12 cellular contexts compared by ENCODE assay signal in genomic region chr4:25937801-25938200, GRCh38. TPM values are rescaled to one million over a fixed set of nuclear protein-coding genes. Genes with fewer than 3 reads are reported as not detected.
DNase-seq lines count a peak whose midpoint lies in the region; ATAC-seq, FAIRE-seq and TF ChIP-seq lines count a peak whose summit lies in the region.
"Had no signal": no experiment of that assay in that cellular context is flagged by ENCODE, and none has a peak within 500 bp of the region (broad histone marks: within the 10 kb centered on the region; RNA-seq: fewer than 3 reads in every experiment).

No MANE protein-coding gene starts in this region.

- no peaks in the 10 kb centered on the region for H4K20me1 ChIP-seq in astrocyte (ENCODE audit: insufficient read depth, low read length)

- CTCF ChIA-PET in WTC11 (lab: Charles Lee) = no interaction called here

- intact Hi-C loops in aorta (cut with DNase I) = no loop called here

- no peaks in the 10 kb centered on the region for H3K9me3 Mint-ChIP-seq in HFFc6
- H3K9me3 Mint-ChIP-seq in astrocyte (ENCODE audit: unreplicated experiment) = peaks cover 6% of the 10 kb centered on the region
- H3K9me3 Mint-ChIP-seq in WTC11 = peaks cover 18% of the 10 kb centered on the region

- H2AFZ ChIP-seq in astrocyte (ENCODE audit: low read depth, low read length) = no peak overlapping the region

- TF ChIP-seq CTCF in HFFc6 (IDR thresholded peaks at IDR 0.05) = no peak
- no peak for TF ChIP-seq CTCF in astrocyte (IDR thresholded peaks at IDR 0.05; ENCODE audit: insufficient read depth, low read depth, low read length)
- no peak for TF ChIP-seq CTCF in WTC11 (IDR thresholded peaks at IDR 0.05)

- no peak for FAIRE-seq in astrocyte (lab: Jason Lieb, UNC)

- H3K4me3 ChIP-seq in astrocyte (ENCODE audit: insufficient read depth, low read depth, low read length) (no peak overlapping the region), aorta (ENCODE audit: low read length in 2 of 2) (no peak overlapping the region)
- H3K4me3 ChIP-seq: right lobe of liver had no signal

- peaks cover 4% of the 10 kb centered on the region for H3K4me1 ChIP-seq in astrocyte (ENCODE audit: insufficient read depth, low read length)
- H3K4me1 ChIP-seq in aorta (ENCODE audit: control insufficient read depth in 1 of 2, insufficient read depth in 2 of 2, low read length in 2 of 2) = no peaks in the 10 kb centered on the region
- H3K4me1 ChIP-seq: right lobe of liver had no signal

- H3K27ac Mint-ChIP-seq in HFFc6 = peak overlapping the region; percentile 73
- peak overlapping the region; percentile 10 for H3K27ac Mint-ChIP-seq in astrocyte (ENCODE audit: unreplicated experiment)
- H3K27ac Mint-ChIP-seq in WTC11 = no peak overlapping the region
- H3K27ac Mint-ChIP-seq: dendritic cell treated with granulocyte-macrophage colony-stimulating factor and Interleukin-4, amounts not matched to agents 40 ng/mL and 50 ng/mL, for 4 days had no signal

- H3K36me3 ChIP-seq in astrocyte (ENCODE audit: insufficient read depth, low read length) = no peaks in the 10 kb centered on the region
- no peaks in the 10 kb centered on the region for H3K36me3 ChIP-seq in aorta (ENCODE audit: control insufficient read depth in 1 of 2, insufficient read depth in 2 of 2, low read length in 1 of 2)
- H3K36me3 ChIP-seq: right lobe of liver had no signal

- H3K4me3 Mint-ChIP-seq in HFFc6 = peak overlapping the region; percentile 66
- H3K4me3 Mint-ChIP-seq in astrocyte (ENCODE audit: unreplicated experiment) = peak overlapping the region; percentile 27
- no peak overlapping the region for H3K4me3 Mint-ChIP-seq in WTC11
- H3K4me3 Mint-ChIP-seq: dendritic cell treated with granulocyte-macrophage colony-stimulating factor and Interleukin-4, amounts not matched to agents 40 ng/mL and 50 ng/mL, for 4 days had no signal

- H3K79me2 ChIP-seq in astrocyte (ENCODE audit: insufficient read depth, low read length) = no peaks in the 10 kb centered on the region

- ATAC-seq in aorta (ENCODE audit: low FRiP score) (no peak), GM18502 (IDR thresholded peaks at IDR 0.05; ENCODE audit: poor library complexity, unreplicated experiment) (no peak), WTC11 (no peak)
- ATAC-seq: right lobe of liver had no signal

- H3K4me2 ChIP-seq in astrocyte (ENCODE audit: low read length) = no peak overlapping the region

- DNase-seq in EL (peak; percentile 24), HFFc6 (peak; percentile 40), astrocyte (ENCODE audit: low read depth) (peak; percentile 82), myocyte (ENCODE audit: low read depth) (peak; percentile 74), aorta (no peak), WTC11 (ENCODE audit: low spot score) (no peak), NCI-H2107 treated with DMSO at 0.1 percent for 48 hours (lab: John Stamatoyannopoulos, UW; ENCODE audit: unreplicated experiment) (no peak)
- DNase-seq: activated effector memory CD4-positive, alpha-beta T cell treated with anti-CD3 and anti-CD28 coated beads, Interleukin-2, amount 50 U/mL, for 16 hours; NCI-H2029; right lobe of liver had no signal

- H3K9me3 ChIP-seq in astrocyte (ENCODE audit: insufficient read depth, low read depth, low read length) (no peaks in the 10 kb centered on the region), aorta (ENCODE audit: control insufficient read depth, low read length) (peaks cover 2% of the 10 kb centered on the region)
- H3K9me3 ChIP-seq: right lobe of liver had no signal

- H3K36me3 Mint-ChIP-seq in HFFc6 (ENCODE audit: low read depth) = 0 out of 2 replicates have a peak, but pooled peaks cover 9% of the 10 kb centered on the region
- H3K36me3 Mint-ChIP-seq in astrocyte (ENCODE audit: low read depth, unreplicated experiment) = peaks cover 3% of the 10 kb centered on the region
- H3K36me3 Mint-ChIP-seq in WTC11 = no peaks in the 10 kb centered on the region

- H3K4me1 Mint-ChIP-seq in HFFc6 (ENCODE audit: low read depth) = peaks cover 21% of the 10 kb centered on the region
- peaks cover 15% of the 10 kb centered on the region for H3K4me1 Mint-ChIP-seq in astrocyte (ENCODE audit: low read depth, unreplicated experiment)
- H3K4me1 Mint-ChIP-seq in WTC11 = no peaks in the 10 kb centered on the region

- H3K27me3 ChIP-seq in astrocyte (ENCODE audit: insufficient read depth, low read length) = peaks cover 5% of the 10 kb centered on the region
- H3K27me3 ChIP-seq in aorta (ENCODE audit: control insufficient read depth in 1 of 2, insufficient read depth in 2 of 2, low read length in 1 of 2) = no peaks in the 10 kb centered on the region
- H3K27me3 ChIP-seq: right lobe of liver had no signal

- WGBS in aorta, 2 donors = 26 to 38% methylated on average over 1 of the region's 1 CpG

- no peak overlapping the region for H3K27ac ChIP-seq in astrocyte (ENCODE audit: low read depth, low read length)
- H3K27ac ChIP-seq in aorta (ENCODE audit: low read depth in 1 of 2, low read length in 2 of 2) = no peak overlapping the region
- H3K27ac ChIP-seq: right lobe of liver had no signal

- POLR2A ChIA-PET in WTC11 (lab: Charles Lee) = no interaction called here

- H3K9ac ChIP-seq in astrocyte (ENCODE audit: low read length) = no peak overlapping the region

- peaks cover 19% of the 10 kb centered on the region for H3K27me3 Mint-ChIP-seq in HFFc6 (ENCODE audit: insufficient read depth)
- H3K27me3 Mint-ChIP-seq in astrocyte (ENCODE audit: low read depth, unreplicated experiment) = peaks cover 4% of the 10 kb centered on the region
- no peaks in the 10 kb centered on the region; the same call in 1 of the 2 replicates for H3K27me3 Mint-ChIP-seq in WTC11 (ENCODE audit: low read depth)

TF ChIP-seq in WTC11, 78 proteins besides CTCF, POLR2A, EP300 and RAD21:
- TF ChIP-seq NR1H2 (CRISPR knock-in tag; IDR thresholded peaks at IDR 0.05) (no peak), NR3C1 (CRISPR knock-in tag; conservative IDR thresholded peaks at IDR 0.05; ENCODE audit: low read depth) (no peak), GRHL2 (CRISPR knock-in tag; IDR thresholded peaks at IDR 0.05; ENCODE audit: insufficient replicate concordance, severe bottlenecking) (no peak), CREM (CRISPR knock-in tag; IDR thresholded peaks at IDR 0.05) (no peak), ZNF512 (CRISPR knock-in tag; IDR thresholded peaks at IDR 0.05; ENCODE audit: borderline replicate concordance) (no peak), CDX4 (CRISPR knock-in tag; IDR thresholded peaks at IDR 0.05; ENCODE audit: borderline replicate concordance) (no peak), AR (CRISPR knock-in tag; IDR thresholded peaks at IDR 0.05) (no peak)

RNA-seq across cellular contexts. Expression of gene SMIM20, which starts 23.8 kb away (rescaled TPM):
- total RNA-seq in HFFc6 (2021; fragmentation: NEBNext Ultra II Directional; extraction: Animal tissue kit (Norgen Biotek cat#: 25700)) = 10 to 100 TPM; 18.9 to 26.7 (median 22.0) TPM
- total RNA-seq in astrocyte = 19.4 and 22.3 TPM in 2 replicates
- 31.7 and 49.7 TPM in 2 replicates for total RNA-seq in myocyte
- polyA plus RNA-seq in myocyte (2012) = 40.4 TPM
- 10 to 100 TPM; 18.1 to 24.8 TPM for total RNA-seq in aorta
- 10 to 100 TPM; 51.8 to 68.0 TPM for polyA plus RNA-seq in aorta
- 39.4 to 48.5 TPM (median 45.3 TPM) in 3 replicates for total RNA-seq in WTC11 (2021)

Comparison
In these comparisons a context has a peak if more than half of its experiments do, and no peak if none do; other contexts are left out.
1. DNase-seq: peak in EL (single experiment), HFFc6 (single experiment), astrocyte (single experiment) and myocyte (single experiment); none in aorta (0 of 2), WTC11 (single experiment) and NCI-H2107 treated with DMSO at 0.1 percent for 48 hours (single experiment).